In the genomic region with DNA sequence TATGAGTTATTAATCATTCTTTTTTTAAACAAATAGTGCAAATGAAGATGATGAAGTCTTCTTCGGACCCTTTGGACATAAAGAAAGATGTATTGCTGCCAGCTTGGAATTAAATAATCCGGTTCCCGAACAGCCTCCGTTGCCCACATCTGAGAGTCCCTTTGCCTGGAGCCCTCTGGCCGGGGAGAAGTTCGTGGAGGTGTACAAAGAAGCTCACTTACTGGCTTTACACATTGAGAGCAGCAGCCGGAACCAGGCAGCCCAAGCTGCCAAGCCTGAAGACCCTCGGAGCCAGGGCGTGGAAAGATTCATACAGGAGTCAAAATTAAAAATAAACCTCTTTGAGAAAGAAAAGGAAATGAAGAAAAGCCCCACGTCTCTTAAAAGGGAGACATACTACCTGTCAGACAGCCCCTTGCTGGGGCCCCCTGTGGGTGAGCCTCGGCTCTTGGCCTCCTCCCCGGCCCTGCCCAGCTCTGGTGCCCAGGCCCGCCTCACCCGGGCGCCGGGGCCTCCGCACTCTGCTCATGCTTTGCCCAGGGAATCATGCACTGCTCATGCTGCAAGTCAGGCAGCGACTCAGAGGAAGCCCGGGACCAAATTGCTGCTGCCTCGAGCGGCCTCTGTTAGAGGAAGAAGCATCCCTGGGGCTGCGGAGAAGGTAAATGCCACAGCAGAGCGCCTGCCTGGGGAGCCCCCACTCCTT, we compare ENCODE assay signal across 17 cellular contexts. TPM values are rescaled to one million over a fixed set of nuclear protein-coding genes. Genes with fewer than 3 reads are reported as not detected.
A peak's percentile ranks its signal among the peaks of the same experiment; 100 is the strongest.
DNase-seq lines count a peak whose midpoint lies in the region; ATAC-seq and TF ChIP-seq lines count a peak whose summit lies in the region.
"Had no signal": no experiment of that assay in that cellular context is flagged by ENCODE, and none has a peak within 500 bp of the region (broad histone marks: within the 10 kb centered on the region; RNA-seq: fewer than 3 reads in every experiment).

No MANE protein-coding gene starts in this region.

- peaks cover 30 to 66% of the 10 kb centered on the region in 2 donors for H3K36me3 Mint-ChIP-seq in CD14-positive monocyte
- no peaks in the 10 kb centered on the region for H3K36me3 Mint-ChIP-seq in endothelial cell (ENCODE audit: low read depth, unreplicated experiment)
- H3K36me3 Mint-ChIP-seq: CD4-positive, alpha-beta memory T cell had no signal

- TF ChIP-seq RAD21 in HCT116 (IDR thresholded peaks at IDR 0.05; ENCODE audit: low read depth): no peak

- H3K4me2 ChIP-seq in HCT116 (ENCODE audit: low read length): no peak overlapping the region
- H3K4me2 ChIP-seq: SK-N-SH had no signal

- no peaks in the 10 kb centered on the region for H3K27me3 ChIP-seq in HCT116 (ENCODE audit: insufficient read depth, low read length)

- peaks cover 70% of the 10 kb centered on the region for H3K79me2 ChIP-seq in HCT116 (ENCODE audit: insufficient read depth, low read length)

- H3K4me1 ChIP-seq in HCT116 (ENCODE audit: control insufficient read depth in 1 of 2, insufficient read depth in 2 of 2, low read length in 2 of 2): no peaks in the 10 kb centered on the region

- no peak overlapping the region for H3K9ac ChIP-seq in HCT116 (ENCODE audit: low read length)
- H3K9ac ChIP-seq: SK-N-SH had no signal

- RAD21 ChIA-PET in HCT116 (lab: Charles Lee; ENCODE audit: low non-redundant PET in 1 of 2, low total read pairs in 2 of 2, uncharacterized antibody in 2 of 2, unreplicated experiment in 2 of 2): no interaction called here

- H3K4me1 Mint-ChIP-seq in CD14-positive monocyte (no peaks in the 10 kb centered on the region), endothelial cell (ENCODE audit: unreplicated experiment) (no peaks in the 10 kb centered on the region)

- no peaks in the 10 kb centered on the region for H3K9me3 ChIP-seq in HCT116 (ENCODE audit: control insufficient read depth in 1 of 2, insufficient read depth in 1 of 2, low read depth in 1 of 2, low read length in 2 of 2)
- H3K9me3 ChIP-seq: SK-N-SH had no signal

- TSS peak; percentile 37 for BruUV-seq in HCT116 (replicated peaks; lab: Mats Ljungman, UMichigan)

- TF ChIP-seq CTCF in CD14-positive monocyte (IDR thresholded peaks at IDR 0.05): no peak
- TF ChIP-seq CTCF in HCT116 (IDR thresholded peaks at IDR 0.05 in 2 of 3, conservative IDR thresholded peaks at IDR 0.05 in 1 of 3; ENCODE audit: borderline replicate concordance in 1 of 3, insufficient read depth in 1 of 3, low read depth in 2 of 3, low read length in 2 of 3): no peak
- TF ChIP-seq CTCF in endothelial cell (IDR thresholded peaks at IDR 0.05; ENCODE audit: unreplicated experiment): no peak

- H3K27ac ChIP-seq in HCT116 (ENCODE audit: low read depth, low read length) (no peak overlapping the region), epithelial cell of prostate (peak overlapping the region; percentile 9)

- H3K27ac Mint-ChIP-seq in CD14-positive monocyte (peak overlapping the region in 4 of 7 donors; percentile 6 to 67 (median 46)), endothelial cell (ENCODE audit: unreplicated experiment) (no peak overlapping the region)

- no peak overlapping the region for H2AFZ ChIP-seq in HCT116 (ENCODE audit: low read depth, low read length, poor library complexity, severe bottlenecking)

- ATAC-seq in HCT116 (no peak), left lobe of liver (no peak)

- H3K4me3 Mint-ChIP-seq in CD14-positive monocyte: no peak overlapping the region
- H3K4me3 Mint-ChIP-seq in endothelial cell (ENCODE audit: unreplicated experiment): no peak overlapping the region
- H3K4me3 Mint-ChIP-seq: CD4-positive, alpha-beta memory T cell had no signal

- H3K36me3 ChIP-seq in HCT116 (ENCODE audit: control insufficient read depth in 1 of 2, insufficient read depth in 2 of 2, low read length in 2 of 2): peaks cover 20 to 37% of the 10 kb centered on the region in 2 experiments

- no peaks in the 10 kb centered on the region for H3K9me2 ChIP-seq in HCT116 (ENCODE audit: insufficient read depth)
- H3K9me2 ChIP-seq: SK-N-SH had no signal

- no peaks in the 10 kb centered on the region for H4K20me1 ChIP-seq in HCT116 (ENCODE audit: insufficient read depth)

- TF ChIP-seq POLR2A in HCT116 (IDR thresholded peaks at IDR 0.05; ENCODE audit: borderline replicate concordance, extremely low read depth, insufficient read depth, insufficient read length): no peak

- DNase-seq in CD14-positive monocyte (ENCODE audit: low spot score): no peak
- DNase-seq in HCT116 (ENCODE audit: low read depth, low spot score): no peak
- no peak for DNase-seq in epithelial cell of prostate (ENCODE audit: low read depth, low spot score)
- peak; percentile 26 for DNase-seq in posterior vena cava (ENCODE audit: low spot score)
- no peak for DNase-seq in endothelial cell (ENCODE audit: low spot score)
- DNase-seq in left lobe of liver (ENCODE audit: low spot score): no peak
- no peak for DNase-seq in NCI-H2227 treated with DMSO at 0.1 percent for 48 hours (lab: John Stamatoyannopoulos, UW)
- DNase-seq: CD4-positive, alpha-beta memory T cell; DMS79; HCEC 1CT; KBM-7; NCI-H1417 treated with DMSO at 0.1 percent for 48 hours; NCI-H1930; NCI-H2171; NCI-H82; SK-N-SH had no signal

- intact Hi-C loops in CD14-positive monocyte (cut with micrococcal nuclease) (no loop called here), HCT116 (cut with micrococcal nuclease) (no loop called here), posterior vena cava (cut with DNase I) (no loop called here)

- peaks cover 0 to 2% (median 0%) of the 10 kb centered on the region in 3 donors for H3K27me3 Mint-ChIP-seq in CD14-positive monocyte (ENCODE audit: low read depth in 3 of 3)
- H3K27me3 Mint-ChIP-seq in endothelial cell (ENCODE audit: unreplicated experiment): peaks cover 2% of the 10 kb centered on the region
- H3K27me3 Mint-ChIP-seq: CD4-positive, alpha-beta memory T cell had no signal

- no peak overlapping the region for H3K4me3 ChIP-seq in HCT116 (replicated peaks in 1 of 2; ENCODE audit: low read depth in 1 of 2, low read length in 2 of 2)

- CTCF ChIA-PET in HCT116 (lab: Charles Lee): no interaction called here

- POLR2A ChIA-PET in HCT116 (lab: Charles Lee): no interaction called here

- H3K9me3 Mint-ChIP-seq in CD14-positive monocyte (peaks cover 0 to 2% (median 0%) of the 10 kb centered on the region in 7 donors), endothelial cell (ENCODE audit: unreplicated experiment) (no peaks in the 10 kb centered on the region)
- H3K9me3 Mint-ChIP-seq: CD4-positive, alpha-beta memory T cell had no signal

TF ChIP-seq in HCT116, 20 proteins besides CTCF, POLR2A, EP300 and RAD21:
- no peak for TF ChIP-seq POLR2AphosphoS5 (IDR thresholded peaks at IDR 0.05; ENCODE audit: low read depth, low read length)
TF ChIP-seq in HCT116: peak in this region for 0.

RNA-seq across cellular contexts. Expression of gene GTSE1, which starts 11.8 kb away (rescaled TPM):
- polyA plus RNA-seq in CD14-positive monocyte: not detected
- 46.1 TPM for total RNA-seq in HCT116 (2021; ENCODE audit: unreplicated experiment)
- 23.9 and 32.8 TPM in 2 replicates for polyA plus RNA-seq in HCT116 (2012)
- under 1 TPM; 0.19 to 0.48 TPM for total RNA-seq in posterior vena cava
- 8.2 TPM for total RNA-seq in endothelial cell (ENCODE audit: unreplicated experiment)
- total RNA-seq in left lobe of liver: 0.63 TPM
- polyA plus RNA-seq: CD4-positive, alpha-beta memory T cell had no signal

RNA-seq across cellular contexts. Expression of gene TRMU, which starts 27.1 kb away (rescaled TPM):
- polyA plus RNA-seq in CD14-positive monocyte: 1 to 10 TPM; 4.7 to 5.6 TPM
- total RNA-seq in HCT116 (2021; ENCODE audit: unreplicated experiment) (65.4 TPM), posterior vena cava (10 to 100 TPM; 21.2 to 27.2 TPM), endothelial cell (ENCODE audit: unreplicated experiment) (41.5 TPM), left lobe of liver (23.6 TPM)
- 41.2 and 47.6 TPM in 2 replicates for polyA plus RNA-seq in HCT116 (2012)

RNA-seq across cellular contexts. Expression of gene TTC38, which starts 40.6 kb away (rescaled TPM):
- 10 to 100 TPM; 14.7 to 17.0 TPM for polyA plus RNA-seq in CD14-positive monocyte
- total RNA-seq in HCT116 (2021; ENCODE audit: unreplicated experiment) (22.9 TPM), posterior vena cava (10 to 100 TPM; 15.4 to 23.8 TPM), endothelial cell (ENCODE audit: unreplicated experiment) (24.6 TPM), left lobe of liver (189 TPM)
- 18.4 and 18.6 TPM in 2 replicates for polyA plus RNA-seq in HCT116 (2012)

RNA-seq across cellular contexts. Expression of gene PKDREJ, which starts 45.3 kb away (rescaled TPM):
- polyA plus RNA-seq in CD14-positive monocyte: not detected
- total RNA-seq in HCT116 (2021; ENCODE audit: unreplicated experiment) (not detected), posterior vena cava (under 1 TPM; 0.05 to 0.09 TPM), endothelial cell (ENCODE audit: unreplicated experiment) (not detected), left lobe of liver (0.05 TPM)
- 0.16 and 0.19 TPM in 2 replicates for polyA plus RNA-seq in HCT116 (2012)
- total RNA-seq: CD4-positive, alpha-beta memory T cell; NCI-H460 had no signal
- polyA plus RNA-seq: CD4-positive, alpha-beta memory T cell; SK-N-SH had no signal

RNA-seq across cellular contexts. Expression of gene CDPF1, which starts 58.3 kb away (rescaled TPM):
- polyA plus RNA-seq in CD14-positive monocyte: 1 to 10 TPM; 8.3 TPM
- total RNA-seq in HCT116 (2021; ENCODE audit: unreplicated experiment) (16.3 TPM), posterior vena cava (1 to 10 TPM; 3.9 to 4.4 TPM), endothelial cell (ENCODE audit: unreplicated experiment) (8.5 TPM), left lobe of liver (5.1 TPM)
- 12.5 and 15.4 TPM in 2 replicates for polyA plus RNA-seq in HCT116 (2012)
